ENCODE assay signal across 18 cellular contexts in the genomic region with DNA sequence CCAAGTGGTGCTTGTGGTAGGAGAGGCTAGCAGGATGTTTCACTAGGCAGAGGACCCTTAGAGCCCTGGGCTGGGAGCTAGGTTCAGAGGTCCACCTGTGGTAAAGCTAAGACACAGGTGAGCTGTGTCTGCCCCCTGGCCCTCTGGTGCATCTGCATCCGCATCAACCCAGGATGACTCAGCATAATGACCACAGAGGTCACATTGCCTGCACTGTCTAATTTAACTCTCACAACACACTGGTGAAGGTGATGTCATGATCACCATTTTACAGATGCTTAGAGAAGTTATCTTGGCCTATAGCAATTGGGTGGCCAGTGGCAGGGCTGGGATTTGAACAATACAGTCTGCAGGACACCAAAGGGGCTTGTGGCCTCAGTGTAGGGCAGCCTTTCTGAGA. TPM values are rescaled to one million over a fixed set of nuclear protein-coding genes. Genes with fewer than 3 reads are reported as not detected.
DNase-seq lines count a peak whose midpoint lies in the region; ATAC-seq, FAIRE-seq and TF ChIP-seq lines count a peak whose summit lies in the region.
"Had no signal": no experiment of that assay in that cellular context is flagged by ENCODE, and none has a peak within 500 bp of the region (broad histone marks: within the 10 kb centered on the region; RNA-seq: fewer than 3 reads in every experiment).

No MANE protein-coding gene starts in this region.

- ATAC-seq in heart left ventricle (peak; percentile 22 to 37 (median 24)), HG03175 (IDR thresholded peaks at IDR 0.05; ENCODE audit: unreplicated experiment) (peak; percentile 52)
- ATAC-seq: sciatic nerve had no signal

- CTCF ChIA-PET in Caco-2 (lab: Charles Lee) = no interaction called here

- intact Hi-C loops in heart left ventricle (cut with DNase I) (no loop called here), cardiac septum (cut with DNase I) (no loop called here), Caco-2 (cut with micrococcal nuclease; ENCODE audit: unreplicated experiment) (no loop called here)

- H3K36me3 ChIP-seq in heart left ventricle = peaks cover 0 to 38% (median 21%) of the 10 kb centered on the region in 9 donors
- no peaks in the 10 kb centered on the region for H3K36me3 ChIP-seq in Caco-2 (ENCODE audit: control insufficient read depth, insufficient read depth, low read length)
- H3K36me3 ChIP-seq: HAP-1 had no signal

- H3K27me3 Mint-ChIP-seq in Caco-2 (ENCODE audit: insufficient read depth, unreplicated experiment) = no peaks in the 10 kb centered on the region

- H3K36me3 Mint-ChIP-seq in Caco-2 (ENCODE audit: insufficient read depth, unreplicated experiment) = no peaks in the 10 kb centered on the region
- H3K36me3 Mint-ChIP-seq: activated naive CD8-positive, alpha-beta T cell treated with anti-CD3 and anti-CD28 coated beads, Interleukin-2, amount 10 ng/mL, durations not matched to agents 7 days and 5 days; memory B cell had no signal

- WGBS in heart left ventricle, 4 donors = 25 to 75% (median 55%) methylated on average over 1 of the region's 1 CpG

- peaks cover 13% of the 10 kb centered on the region for H3K4me1 Mint-ChIP-seq in Caco-2 (ENCODE audit: low read depth, unreplicated experiment)
- H3K4me1 Mint-ChIP-seq: memory B cell had no signal

- no peak for DNase-seq in heart left ventricle
- no peak for DNase-seq in cardiac septum (ENCODE audit: low spot score)
- DNase-seq in SW480 (ENCODE audit: low spot score) = peak; percentile 67
- peak; percentile 12 for DNase-seq in urothelium cell line (ENCODE audit: low spot score)
- DNase-seq in Caco-2 = no peak
- no peak for DNase-seq in NK-92 (lab: John Stamatoyannopoulos, UW; ENCODE audit: unreplicated experiment)
- DNase-seq in epidermal melanocyte (ENCODE audit: insufficient read length, low spot score) = no peak
- DNase-seq: activated naive CD8-positive, alpha-beta T cell treated with anti-CD3 and anti-CD28 coated beads, Interleukin-2, amount 10 ng/mL, durations not matched to agents 7 days and 5 days; activated T-cell treated with anti-CD3 and anti-CD28 coated beads for 4 hours; effector CD8-positive, alpha-beta T cell; NCI-H774; trophoblast cell had no signal

- H3K4me3 ChIP-seq in heart left ventricle (no peak overlapping the region), Caco-2 (ENCODE audit: low read depth, low read length) (no peak overlapping the region)
- H3K4me3 ChIP-seq: HAP-1 had no signal

- no peak overlapping the region for H3K27ac Mint-ChIP-seq in Caco-2 (ENCODE audit: unreplicated experiment)
- H3K27ac Mint-ChIP-seq: activated naive CD8-positive, alpha-beta T cell treated with anti-CD3 and anti-CD28 coated beads, Interleukin-2, amount 10 ng/mL, durations not matched to agents 7 days and 5 days; memory B cell had no signal

- H3K27ac ChIP-seq in heart left ventricle = peak overlapping the region in 2 of 12 donors; percentile 18 to 30

- TF ChIP-seq CTCF in heart left ventricle (IDR thresholded peaks at IDR 0.05) (no peak), Caco-2 (IDR thresholded peaks at IDR 0.05; ENCODE audit: insufficient read depth in 1 of 2, low read depth in 1 of 2, low read length in 1 of 2, severe bottlenecking in 1 of 2, unreplicated experiment in 1 of 2) (no peak)

- no peak overlapping the region for H3K4me3 Mint-ChIP-seq in Caco-2 (ENCODE audit: unreplicated experiment)
- H3K4me3 Mint-ChIP-seq: activated naive CD8-positive, alpha-beta T cell treated with anti-CD3 and anti-CD28 coated beads, Interleukin-2, amount 10 ng/mL, durations not matched to agents 7 days and 5 days; memory B cell; neural crest cell had no signal

- TF ChIP-seq POLR2A in heart left ventricle (IDR thresholded peaks at IDR 0.05) = peak in 1 of 2 donors; percentile 13

- H3K4me1 ChIP-seq in heart left ventricle (no peaks in the 10 kb centered on the region), Caco-2 (0 out of 2 replicates have a peak, but pooled peaks cover 7% of the 10 kb centered on the region)
- H3K4me1 ChIP-seq: HAP-1 had no signal

- H3K9me3 ChIP-seq in heart left ventricle (no peaks in the 10 kb centered on the region), Caco-2 (no peaks in the 10 kb centered on the region)
- H3K9me3 ChIP-seq: HAP-1 had no signal

- H3K9me3 Mint-ChIP-seq in Caco-2 (ENCODE audit: unreplicated experiment) = no peaks in the 10 kb centered on the region
- H3K9me3 Mint-ChIP-seq: activated naive CD8-positive, alpha-beta T cell treated with anti-CD3 and anti-CD28 coated beads, Interleukin-2, amount 10 ng/mL, durations not matched to agents 7 days and 5 days; memory B cell; neural crest cell had no signal

- POLR2A ChIA-PET in Caco-2 (lab: Charles Lee) = no interaction called here

- BruUV-seq in Caco-2 (replicated peaks; lab: Mats Ljungman, UMichigan) = no TSS peak

- H3K27me3 ChIP-seq in heart left ventricle (no peaks in the 10 kb centered on the region), Caco-2 (replicated peaks; ENCODE audit: control insufficient read depth, insufficient read depth, low read length) (no peaks in the 10 kb centered on the region)

- FAIRE-seq in urothelium cell line (lab: Jason Lieb, UNC) = peak; percentile 50

RNA-seq across cellular contexts. Expression of a gene that starts 33.1 kb away (rescaled TPM):
- total RNA-seq in heart left ventricle = under 1 TPM in 1 of 9 donors, not detected in 8; 0.23 TPM
- polyA plus RNA-seq in heart left ventricle = under 1 TPM in 1 of 2 donors, not detected in 1; 0.30 TPM
- not detected for total RNA-seq in cardiac septum
- total RNA-seq in Caco-2 (2022) = 21.0 and 24.3 TPM in 2 replicates
- total RNA-seq: activated naive CD8-positive, alpha-beta T cell treated with anti-CD3 and anti-CD28 coated beads, Interleukin-2, amount 10 ng/mL, durations not matched to agents 7 days and 5 days; HT1080; neural crest cell; sciatic nerve had no signal

Comparison
In these comparisons a context has a peak if more than half of its experiments do, and no peak if none do; other contexts are left out.
1. DNase-seq: peak in SW480 (single experiment) and urothelium cell line (single experiment); none in heart left ventricle (0 of 5), cardiac septum (single experiment), Caco-2 (0 of 2), NK-92 (single experiment) and epidermal melanocyte (single experiment).
2. RNA of a gene that starts 33.1 kb away (total RNA-seq): 21.0 to 24.3 TPM in Caco-2; not detected in cardiac septum (single experiment) and 0.23 TPM in heart left ventricle; every median in the first group is over 10 times any median in the second.